ENCODE assay signal across 23 cellular contexts in the genomic region with DNA sequence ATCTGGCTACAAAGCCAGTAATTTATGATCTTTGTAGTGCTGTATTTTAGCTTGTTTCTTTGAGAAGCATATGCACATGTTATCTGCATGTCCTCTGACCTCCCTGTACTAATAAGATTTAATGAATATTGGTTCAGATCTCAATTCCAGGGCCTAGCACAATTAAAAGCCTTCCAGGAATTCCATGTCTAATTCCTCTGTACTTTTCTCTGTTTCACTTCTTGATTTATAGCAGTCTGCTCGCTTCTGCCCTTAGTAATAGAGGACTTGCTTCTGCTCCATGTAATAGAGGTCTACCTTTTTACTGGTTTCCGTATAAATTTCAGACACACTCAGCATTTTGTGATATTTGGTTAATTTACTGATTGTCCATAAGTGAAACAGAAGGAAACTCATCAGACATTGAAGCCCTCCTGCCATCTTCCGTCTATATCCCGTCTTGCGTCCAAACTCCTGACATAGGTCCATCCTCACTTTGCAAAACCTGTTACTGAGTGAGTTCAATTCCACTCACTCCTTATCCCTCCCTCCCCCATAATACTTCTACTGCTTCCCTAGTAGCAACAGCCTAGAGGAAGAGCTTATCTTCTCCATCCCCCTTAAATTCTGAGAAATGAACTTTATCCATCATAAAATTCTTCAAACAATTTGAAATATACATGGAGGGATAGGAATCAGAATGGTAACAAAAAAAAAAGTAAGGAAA. TPM values are rescaled to one million over a fixed set of nuclear protein-coding genes. Genes with fewer than 3 reads are reported as not detected.
A peak's percentile ranks its signal among the peaks of the same experiment; 100 is the strongest.
DNase-seq lines count a peak whose midpoint lies in the region; ATAC-seq and TF ChIP-seq lines count a peak whose summit lies in the region.
"Had no signal": no experiment of that assay in that cellular context is flagged by ENCODE, and none has a peak within 500 bp of the region (broad histone marks: within the 10 kb centered on the region; RNA-seq: fewer than 3 reads in every experiment).

No MANE protein-coding gene starts in this region.

- H3K36me3 ChIP-seq in HEK293 (ENCODE audit: control insufficient read depth in 2 of 2, insufficient read depth in 1 of 2, low read length in 2 of 2) (no peaks in the 10 kb centered on the region; a peak in 1 of 3 replicates), RWPE2 (ENCODE audit: low read depth) (peaks cover 45% of the 10 kb centered on the region), gastroesophageal sphincter (peaks cover 0 to 5% of the 10 kb centered on the region in 2 donors), subcutaneous abdominal adipose tissue (ENCODE audit: control insufficient read depth in 5 of 5, insufficient read depth in 5 of 5, low read length in 5 of 5) (peaks cover 0 to 6% (median 0%) of the 10 kb centered on the region in 5 donors)
- H3K36me3 ChIP-seq: breast epithelium had no signal

- POLR2A ChIA-PET in HEK293 (lab: Yijun Ruan, JAX): no interaction called here

- H3K27me3 ChIP-seq in RWPE2 (ENCODE audit: insufficient read depth, poor library complexity, severe bottlenecking): no peaks in the 10 kb centered on the region
- H3K27me3 ChIP-seq in gastroesophageal sphincter: no peaks in the 10 kb centered on the region
- no peaks in the 10 kb centered on the region for H3K27me3 ChIP-seq in subcutaneous abdominal adipose tissue (ENCODE audit: control insufficient read depth in 5 of 5, insufficient read depth in 4 of 5, low read length in 5 of 5)
- H3K27me3 ChIP-seq: breast epithelium had no signal

- no peak for TF ChIP-seq CTCF in HEK293 (tag by site-specific recombination; IDR thresholded peaks at IDR 0.05)
- no peak for TF ChIP-seq CTCF in RWPE2 (IDR thresholded peaks at IDR 0.05; ENCODE audit: poor library complexity, severe bottlenecking)
- TF ChIP-seq CTCF in gastroesophageal sphincter (IDR thresholded peaks at IDR 0.05): no peak

- no peak overlapping the region; the same call in 1 of the 2 replicates for H3K27ac ChIP-seq in HEK293 (ENCODE audit: extremely low read depth, low read depth, low read length)
- peak overlapping the region; percentile 3 for H3K27ac ChIP-seq in RWPE2 (ENCODE audit: poor library complexity, severe bottlenecking)
- H3K27ac ChIP-seq in gastroesophageal sphincter: peak overlapping the region; percentile 23 to 49 (median 47)
- H3K27ac ChIP-seq in subcutaneous abdominal adipose tissue (ENCODE audit: low read depth, low read length): peak overlapping the region; percentile 71
- H3K27ac ChIP-seq: breast epithelium, VCaP had no signal

- no peak for TF ChIP-seq EP300 in gastroesophageal sphincter (IDR thresholded peaks at IDR 0.05)

- WGBS in gastroesophageal sphincter (ENCODE audit: low coverage in 1 of 2), 2 donors: 70 to 80% methylated on average over 5 of the region's 5 CpGs

- no peaks in the 10 kb centered on the region; the same call in 1 of the 2 replicates for H3K9me3 ChIP-seq in HEK293 (ENCODE audit: control insufficient read depth, insufficient read depth, low read depth, low read length)
- H3K9me3 ChIP-seq in RWPE2 (ENCODE audit: severe bottlenecking): no peaks in the 10 kb centered on the region
- no peaks in the 10 kb centered on the region for H3K9me3 ChIP-seq in gastroesophageal sphincter
- H3K9me3 ChIP-seq in subcutaneous abdominal adipose tissue (ENCODE audit: control insufficient read depth in 5 of 5, low read length in 5 of 5): no peaks in the 10 kb centered on the region
- H3K9me3 ChIP-seq: breast epithelium had no signal

- TF ChIP-seq POLR2A in gastroesophageal sphincter (IDR thresholded peaks at IDR 0.05): no peak

- DNase-seq in RWPE2 (ENCODE audit: low spot score) (no peak), glomerular visceral epithelial cell (ENCODE audit: extremely low spot score) (no peak), dermis blood vessel endothelial cell (no peak), amygdala (lab: John Stamatoyannopoulos, UW) (no peak)
- DNase-seq: activated CD4-positive, alpha-beta T cell treated with anti-CD3 and anti-CD28 coated beads, Interleukin-2, amount 10 ng/mL, durations not matched to agents 7 days and 5 days; AML-193; foreskin fibroblast; mesendoderm; naive thymus-derived CD8-positive, alpha-beta T cell; NCI-H1417 treated with DMSO at 0.1 percent for 48 hours; NCI-H2171; NCI-H524 treated with DMSO at 0.1 percent for 48 hours; stimulated activated CD4-positive, alpha-beta T cell treated with anti-CD3 and anti-CD28 coated beads, Interleukin-2, amount 100 ng/mL, for 24 hours; stimulated activated naive B cell treated with anti-CD40 and anti-IgM and Interleukin-4, amounts not matched to agents 10 μg/mL and 1 μg/mL and 100 μg/mL, for 72 hours; T-helper 17 cell; trophoblast cell had no signal

- CTCF ChIA-PET in HEK293 (lab: Yijun Ruan, JAX): no interaction called here

- ATAC-seq in RWPE2 (ENCODE audit: low read depth): no peak
- ATAC-seq in gastroesophageal sphincter: no peak
- ATAC-seq: activated T-helper 17 cell treated with anti-CD3 and anti-CD28 coated beads, Interleukin-2, amount 50 U/mL, for 72 hours; naive thymus-derived CD8-positive, alpha-beta T cell; stimulated activated naive B cell treated with anti-CD40 and anti-IgM and Interleukin-4, amounts not matched to agents 10 μg/mL and 1 μg/mL and 100 μg/mL, for 72 hours; T-helper 17 cell had no signal

- H3K9ac ChIP-seq in subcutaneous abdominal adipose tissue (ENCODE audit: low read length in 5 of 5): peak overlapping the region in 1 of 5 donors; percentile 66

- H3K4me3 ChIP-seq in HEK293 (ENCODE audit: low read depth, low read length): no peak overlapping the region
- no peak overlapping the region for H3K4me3 ChIP-seq in RWPE2 (ENCODE audit: severe bottlenecking)
- no peak overlapping the region for H3K4me3 ChIP-seq in gastroesophageal sphincter
- H3K4me3 ChIP-seq in subcutaneous abdominal adipose tissue (ENCODE audit: low read depth in 1 of 5, low read length in 5 of 5): no peak overlapping the region
- H3K4me3 ChIP-seq: breast epithelium, skin epidermis had no signal

- peaks cover 34% of the 10 kb centered on the region for H3K4me1 ChIP-seq in HEK293 (ENCODE audit: control insufficient read depth, insufficient read depth, low read length)
- peaks cover 14% of the 10 kb centered on the region for H3K4me1 ChIP-seq in RWPE2 (ENCODE audit: insufficient read depth, poor library complexity, severe bottlenecking)
- peaks cover 4 to 29% (median 11%) of the 10 kb centered on the region in 3 donors for H3K4me1 ChIP-seq in gastroesophageal sphincter
- H3K4me1 ChIP-seq in subcutaneous abdominal adipose tissue (ENCODE audit: control insufficient read depth in 5 of 5, insufficient read depth in 5 of 5, low read length in 5 of 5): peaks cover 0 to 26% (median 8%) of the 10 kb centered on the region in 5 donors
- H3K4me1 ChIP-seq: breast epithelium had no signal

TF ChIP-seq in HEK293, 187 proteins besides CTCF, POLR2A, EP300 and RAD21:
- no peak for TF ChIP-seq IKZF3 (tag by site-specific recombination; IDR thresholded peaks at IDR 0.05)
- TF ChIP-seq ZNF785 (tag by site-specific recombination; IDR thresholded peaks at IDR 0.05): no peak
- no peak for TF ChIP-seq ZNF549 (tag by site-specific recombination; IDR thresholded peaks at IDR 0.05)
- TF ChIP-seq OSR2 (tag by site-specific recombination; IDR thresholded peaks at IDR 0.05): peak; percentile 77
- TF ChIP-seq KLF8 (tag by site-specific recombination; IDR thresholded peaks at IDR 0.05): no peak
- no peak for TF ChIP-seq ZNF623 (tag by site-specific recombination; IDR thresholded peaks at IDR 0.05)
- no peak for TF ChIP-seq ZNF202 (tag by site-specific recombination; IDR thresholded peaks at IDR 0.05; ENCODE audit: borderline replicate concordance)
TF ChIP-seq in HEK293: peak in this region for 1.

RNA-seq across cellular contexts. Expression of a gene that starts 27.9 kb away (rescaled TPM):
- total RNA-seq in gastroesophageal sphincter (100 to 1,000 TPM; 115 to 189 (median 160) TPM), dermis blood vessel endothelial cell (0.85 and 4.2 TPM in 2 replicates)
- total RNA-seq: activated CD4-positive, alpha-beta T cell treated with anti-CD3 and anti-CD28 coated beads, Interleukin-2, amount 10 ng/mL, durations not matched to agents 7 days and 5 days; activated T-helper 17 cell treated with anti-CD3 and anti-CD28 coated beads, Interleukin-2, amount 50 U/mL, for 72 hours; naive thymus-derived CD8-positive, alpha-beta T cell had no signal

Comparison
In these comparisons a context has a peak if more than half of its experiments do, and no peak if none do; other contexts are left out.
1. RNA of a gene that starts 27.9 kb away (total RNA-seq): 115 to 189 TPM in gastroesophageal sphincter; 0.85 to 4.2 TPM in dermis blood vessel endothelial cell; every median in the first group is over 10 times any median in the second.